Comparison of ENCODE assay signal across 19 cellular contexts in genomic region chr7:103576616-103577015, GRCh38.
"Had no signal": no experiment of that assay in that cellular context is flagged by ENCODE, and none has a peak within 500 bp of the region (broad histone marks: within the 10 kb centered on the region; RNA-seq: fewer than 3 reads in every experiment).

No MANE protein-coding gene starts in this region.

- H3K27ac Mint-ChIP-seq: effector memory CD8-positive, alpha-beta T cell; memory B cell; natural killer cell; progenitor cell of endocrine pancreas; stimulated activated naive B cell treated with anti-CD40 and anti-IgM and Interleukin-4, amounts not matched to agents 10 μg/mL and 1 μg/mL and 100 μg/mL, for 72 hours; stimulated activated naive CD8-positive, alpha-beta T cell treated with anti-CD3 and anti-CD28 coated beads, Interleukin-15, Interleukin-2, amounts not matched to agents 100 ng/mL and 50 ng/mL, for 24 hours had no signal

- H3K9ac ChIP-seq: parathyroid adenoma had no signal

- DNase-seq: cortex of kidney; effector memory CD8-positive, alpha-beta T cell; foreskin melanocyte; natural killer cell; right lobe of liver; small intestine; stimulated activated CD4-positive, alpha-beta T cell treated with anti-CD3 and anti-CD28 coated beads, Interleukin-15, amount 100 ng/mL, for 24 hours; stimulated activated CD4-positive, alpha-beta T cell treated with anti-CD3 and anti-CD28 coated beads, Interleukin-2, amount 100 ng/mL, for 48 hours; stimulated activated naive B cell treated with anti-CD40 and anti-IgM and Interleukin-4, amounts not matched to agents 10 μg/mL and 1 μg/mL and 100 μg/mL, for 72 hours; upper lobe of left lung had no signal

- H3K36me3 ChIP-seq: neutrophil, right lobe of liver, thoracic aorta, upper lobe of left lung had no signal

- H3K4me1 Mint-ChIP-seq: memory B cell; natural killer cell; neural crest cell; stimulated activated naive B cell treated with anti-CD40 and anti-IgM and Interleukin-4, amounts not matched to agents 10 μg/mL and 1 μg/mL and 100 μg/mL, for 72 hours had no signal

- H3K4me1 ChIP-seq: parathyroid adenoma, tibial nerve, upper lobe of left lung had no signal

- H3K9me3 Mint-ChIP-seq: effector memory CD8-positive, alpha-beta T cell; memory B cell; natural killer cell; neural crest cell; stimulated activated naive B cell treated with anti-CD40 and anti-IgM and Interleukin-4, amounts not matched to agents 10 μg/mL and 1 μg/mL and 100 μg/mL, for 72 hours; stimulated activated naive CD8-positive, alpha-beta T cell treated with anti-CD3 and anti-CD28 coated beads, Interleukin-15, Interleukin-2, amounts not matched to agents 100 ng/mL and 50 ng/mL, for 24 hours had no signal

- H3K27ac ChIP-seq: neutrophil, parathyroid adenoma, right lobe of liver, thoracic aorta, tibial nerve, upper lobe of left lung had no signal

- H3K79me2 ChIP-seq: parathyroid adenoma had no signal

- H2AFZ ChIP-seq: parathyroid adenoma had no signal

- H3K36me3 Mint-ChIP-seq: memory B cell; natural killer cell; stimulated activated naive B cell treated with anti-CD40 and anti-IgM and Interleukin-4, amounts not matched to agents 10 μg/mL and 1 μg/mL and 100 μg/mL, for 72 hours had no signal

- H3K27me3 ChIP-seq: neutrophil, right lobe of liver, tibial nerve, upper lobe of left lung had no signal

- H3K4me3 ChIP-seq: lung, right lobe of liver, thoracic aorta, tibial nerve, upper lobe of left lung had no signal

- H3K4me3 Mint-ChIP-seq: effector memory CD8-positive, alpha-beta T cell; memory B cell; natural killer cell; neural crest cell; stimulated activated naive B cell treated with anti-CD40 and anti-IgM and Interleukin-4, amounts not matched to agents 10 μg/mL and 1 μg/mL and 100 μg/mL, for 72 hours; stimulated activated naive CD8-positive, alpha-beta T cell treated with anti-CD3 and anti-CD28 coated beads, Interleukin-15, Interleukin-2, amounts not matched to agents 100 ng/mL and 50 ng/mL, for 24 hours had no signal

- H3K9me3 ChIP-seq: neutrophil, right lobe of liver, thoracic aorta, tibial nerve, upper lobe of left lung had no signal
